Comparison of ENCODE assay signal across 19 cellular contexts in genomic region chr2:216235896-216236295, GRCh38.
"Had no signal": no experiment of that assay in that cellular context is flagged by ENCODE, and none has a peak within 500 bp of the region (broad histone marks: within the 10 kb centered on the region; RNA-seq: fewer than 3 reads in every experiment).

No MANE protein-coding gene starts in this region.

- DNase-seq: IMR-90, Karpas-422, KG1, MG63, NCI-H1105 treated with DMSO at 0.1 percent for 48 hours, NCI-H1417 treated with DMSO at 0.1 percent for 48 hours, NCI-H146, NCI-H1694 treated with DMSO at 0.1 percent for 48 hours, NCI-H1930, NCI-H2107, NCI-H2227 treated with DMSO at 0.1 percent for 48 hours, NCI-H446 treated with DMSO at 0.1 percent for 48 hours, NCI-H510A treated with DMSO at 0.1 percent for 48 hours, NCI-H526, NCI-H82, SHP77, SK-N-SH had no signal

- H3K36me3 ChIP-seq: MG63 had no signal

- H3K9ac ChIP-seq: SK-N-SH had no signal

- H3K4me3 ChIP-seq: MG63 had no signal

- H3K27ac ChIP-seq: RWPE1 had no signal

- H3K27me3 ChIP-seq: MG63 had no signal

- H3K4me2 ChIP-seq: SK-N-SH had no signal

- ATAC-seq: HepG2 had no signal
